12 cellular contexts compared by ENCODE assay signal in the genomic region with DNA sequence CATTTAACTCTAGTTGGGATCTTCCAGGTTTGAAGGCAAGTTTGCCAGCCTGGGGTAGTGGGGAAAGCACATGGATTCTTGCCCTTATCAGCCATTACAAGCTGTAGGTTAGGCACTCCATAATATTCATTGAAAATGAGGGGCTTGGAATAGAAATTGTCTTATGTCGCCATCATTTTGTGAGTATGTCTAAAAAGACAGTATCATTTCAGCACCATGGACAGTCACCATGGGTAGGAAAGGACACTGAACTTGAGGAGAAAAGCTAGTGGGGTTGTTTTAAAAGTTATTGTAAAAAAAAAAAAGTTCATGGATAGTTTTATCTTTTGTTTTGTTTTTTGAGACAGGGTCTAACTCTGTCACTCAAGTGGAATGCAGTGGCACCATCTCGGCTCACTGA.
DNase-seq lines count a peak whose midpoint lies in the region; ATAC-seq, FAIRE-seq and TF ChIP-seq lines count a peak whose summit lies in the region.
"Had no signal": no experiment of that assay in that cellular context is flagged by ENCODE, and none has a peak within 500 bp of the region (broad histone marks: within the 10 kb centered on the region; RNA-seq: fewer than 3 reads in every experiment).

No MANE protein-coding gene starts in this region.

- CTCF ChIA-PET in A549 (lab: Yijun Ruan, JAX), result no interaction called here

- TF ChIP-seq RAD21 in A549 (conservative IDR thresholded peaks at IDR 0.05 in 1 of 2, IDR thresholded peaks at IDR 0.05 in 1 of 2), result no peak

- 40% methylated on average over 2 of the region's 2 CpGs for WGBS in A549 (ENCODE audit: missing lambda C conversion rate)
- WGBS in gastroesophageal sphincter (ENCODE audit: low coverage in 1 of 2), 2 donors, result 55 to 76% methylated on average over 2 of the region's 2 CpGs

- no peaks in the 10 kb centered on the region for H3K27me3 Mint-ChIP-seq in GM23338 (ENCODE audit: insufficient read depth, low read depth, poor library complexity)

- TF ChIP-seq CTCF in A549 (IDR thresholded peaks at IDR 0.05) (no peak), GM23338 (conservative IDR thresholded peaks at IDR 0.05; ENCODE audit: low read depth in 2 of 2) (no peak), fibroblast of pulmonary artery (IDR thresholded peaks at IDR 0.05; ENCODE audit: low read length, missing control alignments) (no peak), gastroesophageal sphincter (IDR thresholded peaks at IDR 0.05) (no peak)

- H3K79me2 ChIP-seq in GM23338 (replicated peaks; ENCODE audit: insufficient read depth), result no peaks in the 10 kb centered on the region

- no peak for FAIRE-seq in A549 (lab: Jason Lieb, UNC)

- H3K36me3 Mint-ChIP-seq in GM23338 (ENCODE audit: low read depth), result peaks cover 10% of the 10 kb centered on the region
- H3K36me3 Mint-ChIP-seq: CD14-positive monocyte had no signal

- no peak overlapping the region for H2AFZ ChIP-seq in GM23338

- TF ChIP-seq POLR2A in A549 (IDR thresholded peaks at IDR 0.05; ENCODE audit: low read length), result no peak
- no peak for TF ChIP-seq POLR2A in gastroesophageal sphincter (IDR thresholded peaks at IDR 0.05)

- no peak overlapping the region for H3K27ac ChIP-seq in A549
- H3K27ac ChIP-seq in GM23338 (ENCODE audit: low read depth), result no peak overlapping the region
- H3K27ac ChIP-seq in gastroesophageal sphincter, result no peak overlapping the region
- H3K27ac ChIP-seq: esophagus muscularis mucosa had no signal

- no peaks in the 10 kb centered on the region for H3K4me1 ChIP-seq in A549
- no peaks in the 10 kb centered on the region for H3K4me1 ChIP-seq in GM23338 (ENCODE audit: insufficient read depth)
- H3K4me1 ChIP-seq in gastroesophageal sphincter, result no peaks in the 10 kb centered on the region
- H3K4me1 ChIP-seq: esophagus muscularis mucosa had no signal

- no peaks in the 10 kb centered on the region for H3F3A ChIP-seq in GM23338 (replicated peaks; ENCODE audit: low read depth)

- H3K4me2 ChIP-seq in A549 (no peak overlapping the region), GM23338 (no peak overlapping the region)

- H3K36me3 ChIP-seq in GM23338 (ENCODE audit: insufficient read depth) (no peaks in the 10 kb centered on the region; the same call in 1 of the 2 replicates), gastroesophageal sphincter (no peaks in the 10 kb centered on the region)
- H3K36me3 ChIP-seq: esophagus muscularis mucosa had no signal

- H3K4me3 ChIP-seq in A549 (no peak overlapping the region), GM23338 (no peak overlapping the region), fibroblast of pulmonary artery (replicated peaks; ENCODE audit: low read depth, low read length) (no peak overlapping the region), gastroesophageal sphincter (no peak overlapping the region)
- H3K4me3 ChIP-seq: esophagus muscularis mucosa had no signal

- TF ChIP-seq EP300 in A549 (IDR thresholded peaks at IDR 0.05), result no peak
- no peak for TF ChIP-seq EP300 in gastroesophageal sphincter (IDR thresholded peaks at IDR 0.05)

- H3K27me3 ChIP-seq in GM23338 (ENCODE audit: insufficient read depth), result no peaks in the 10 kb centered on the region
- H3K27me3 ChIP-seq in gastroesophageal sphincter, result no peaks in the 10 kb centered on the region
- H3K27me3 ChIP-seq: esophagus muscularis mucosa had no signal

- H3K4me3 Mint-ChIP-seq in GM23338, result no peak overlapping the region
- H3K4me3 Mint-ChIP-seq: CD14-positive monocyte had no signal

- ATAC-seq in A549, result no peak
- ATAC-seq in GM23338, result no peak
- no peak for ATAC-seq in gastroesophageal sphincter
- ATAC-seq: activated naive CD4-positive, alpha-beta T cell treated with anti-CD3 and anti-CD28 coated beads, Interleukin-2, amount 50 U/mL, for 72 hours had no signal

- DNase-seq in A549 (ENCODE audit: low read depth in 1 of 2, low spot score in 1 of 2) (peak; percentile 1 to 5), GM23338 (ENCODE audit: low spot score) (peak; percentile 72), RPMI7951 (ENCODE audit: low read depth) (peak; percentile 8), fibroblast of pulmonary artery (ENCODE audit: low read depth) (peak; percentile 49), NCI-H1105 (lab: John Stamatoyannopoulos, UW) (no peak), NCI-H1694 (lab: John Stamatoyannopoulos, UW) (no peak), GDM1 (lab: John Stamatoyannopoulos, UW) (no peak)
- DNase-seq: NCI-H510A had no signal

- H3K27ac Mint-ChIP-seq in GM23338, result no peak overlapping the region
- H3K27ac Mint-ChIP-seq: activated naive CD4-positive, alpha-beta T cell treated with anti-CD3 and anti-CD28 coated beads, Interleukin-2, amount 50 U/mL, for 72 hours; CD14-positive monocyte had no signal

- POLR2A ChIA-PET in A549 (lab: Yijun Ruan, JAX), result no interaction called here

- H3K9me3 ChIP-seq in A549 (no peaks in the 10 kb centered on the region), gastroesophageal sphincter (peaks cover 0 to 8% (median 0%) of the 10 kb centered on the region in 3 donors)

- no peaks in the 10 kb centered on the region for H4K20me1 ChIP-seq in GM23338 (replicated peaks; ENCODE audit: insufficient read depth)

- no peaks in the 10 kb centered on the region for H3K9me2 ChIP-seq in GM23338 (ENCODE audit: insufficient read depth)

- peaks cover 39% of the 10 kb centered on the region for H3K9me3 Mint-ChIP-seq in GM23338

- H3K4me1 Mint-ChIP-seq in GM23338, result no peaks in the 10 kb centered on the region
- H3K4me1 Mint-ChIP-seq: CD14-positive monocyte had no signal

TF ChIP-seq in A549, 52 proteins besides CTCF, POLR2A, EP300 and RAD21:
- TF ChIP-seq NR3C1 (IDR thresholded peaks at IDR 0.05) (no peak), EHMT2 (IDR thresholded peaks at IDR 0.05; ENCODE audit: low read depth) (0 out of 2 replicates have a peak, but pooled peaks have one; percentile 58)
- TF ChIP-seq, protein P1, sequence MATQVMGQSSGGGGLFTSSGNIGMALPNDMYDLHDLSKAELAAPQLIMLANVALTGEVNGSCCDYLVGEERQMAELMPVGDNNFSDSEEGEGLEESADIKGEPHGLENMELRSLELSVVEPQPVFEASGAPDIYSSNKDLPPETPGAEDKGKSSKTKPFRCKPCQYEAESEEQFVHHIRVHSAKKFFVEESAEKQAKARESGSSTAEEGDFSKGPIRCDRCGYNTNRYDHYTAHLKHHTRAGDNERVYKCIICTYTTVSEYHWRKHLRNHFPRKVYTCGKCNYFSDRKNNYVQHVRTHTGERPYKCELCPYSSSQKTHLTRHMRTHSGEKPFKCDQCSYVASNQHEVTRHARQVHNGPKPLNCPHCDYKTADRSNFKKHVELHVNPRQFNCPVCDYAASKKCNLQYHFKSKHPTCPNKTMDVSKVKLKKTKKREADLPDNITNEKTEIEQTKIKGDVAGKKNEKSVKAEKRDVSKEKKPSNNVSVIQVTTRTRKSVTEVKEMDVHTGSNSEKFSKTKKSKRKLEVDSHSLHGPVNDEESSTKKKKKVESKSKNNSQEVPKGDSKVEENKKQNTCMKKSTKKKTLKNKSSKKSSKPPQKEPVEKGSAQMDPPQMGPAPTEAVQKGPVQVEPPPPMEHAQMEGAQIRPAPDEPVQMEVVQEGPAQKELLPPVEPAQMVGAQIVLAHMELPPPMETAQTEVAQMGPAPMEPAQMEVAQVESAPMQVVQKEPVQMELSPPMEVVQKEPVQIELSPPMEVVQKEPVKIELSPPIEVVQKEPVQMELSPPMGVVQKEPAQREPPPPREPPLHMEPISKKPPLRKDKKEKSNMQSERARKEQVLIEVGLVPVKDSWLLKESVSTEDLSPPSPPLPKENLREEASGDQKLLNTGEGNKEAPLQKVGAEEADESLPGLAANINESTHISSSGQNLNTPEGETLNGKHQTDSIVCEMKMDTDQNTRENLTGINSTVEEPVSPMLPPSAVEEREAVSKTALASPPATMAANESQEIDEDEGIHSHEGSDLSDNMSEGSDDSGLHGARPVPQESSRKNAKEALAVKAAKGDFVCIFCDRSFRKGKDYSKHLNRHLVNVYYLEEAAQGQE (IDR thresholded peaks at IDR 0.05), result peak; percentile 90

TF ChIP-seq in GM23338, 12 proteins besides CTCF, POLR2A, EP300 and RAD21:
- TF ChIP-seq, protein P1 (IDR thresholded peaks at IDR 0.05; ENCODE audit: unreplicated experiment), result peak; percentile 77
- no peak for TF ChIP-seq ZNF331 (CRISPR knock-in tag; IDR thresholded peaks at IDR 0.05; ENCODE audit: low read depth)

Comparison
In these comparisons a context has a peak if more than half of its experiments do, and no peak if none do; other contexts are left out.
1. DNase-seq: peak in A549 (2 of 2), GM23338 (single experiment), RPMI7951 (single experiment) and fibroblast of pulmonary artery (single experiment); none in NCI-H1105 (single experiment), NCI-H1694 (single experiment) and GDM1 (single experiment).